ENCODE assay signal across 8 cellular contexts in the genomic region with DNA sequence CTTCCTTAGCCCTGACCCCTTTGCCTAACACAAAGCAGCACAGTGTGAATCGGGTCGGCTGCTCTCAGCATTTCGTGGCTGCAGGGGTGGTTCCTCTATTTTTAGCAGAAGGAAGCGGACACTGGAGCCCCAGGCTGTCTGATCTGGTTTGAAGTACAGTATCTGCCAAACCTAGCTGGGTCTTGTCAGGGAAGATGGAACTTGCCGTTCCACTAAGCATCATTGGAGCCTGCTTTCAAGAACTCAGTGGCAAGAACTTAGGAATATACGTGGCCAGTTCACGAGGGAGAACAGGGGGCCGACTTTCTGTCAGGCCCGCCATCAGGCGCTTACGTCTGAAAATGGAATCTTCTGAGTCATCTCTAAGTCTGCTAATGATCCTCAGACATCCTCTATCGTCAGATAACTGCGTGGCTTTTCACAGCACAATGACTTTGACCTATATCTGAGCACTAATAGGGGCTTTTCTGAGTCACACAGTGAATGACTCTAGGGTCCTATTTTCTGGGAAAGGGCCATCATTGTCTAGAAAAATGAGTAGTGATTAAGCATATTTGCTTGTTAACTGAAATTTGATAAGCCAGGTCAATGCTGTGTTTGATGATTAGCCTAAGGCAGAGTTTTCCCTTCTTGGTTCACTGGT.
A peak's percentile ranks its signal among the peaks of the same experiment; 100 is the strongest.
DNase-seq lines count a peak whose midpoint lies in the region; ATAC-seq lines count a peak whose summit lies in the region.

No MANE protein-coding gene starts in this region.

- peak; percentile 71 for ATAC-seq in GM18511 (IDR thresholded peaks at IDR 0.05; ENCODE audit: unreplicated experiment)
- ATAC-seq in HG03108 (IDR thresholded peaks at IDR 0.05; ENCODE audit: unreplicated experiment), result peak; percentile 46

- peak; percentile 43 for DNase-seq in T follicular helper cell (ENCODE audit: low read depth)
- DNase-seq in amniotic stem cell (lab: John Stamatoyannopoulos, UW), result peak; percentile 78
- peak; percentile 94 for DNase-seq in iris pigment epithelial cell (ENCODE audit: low read depth)
- peak; percentile 25 to 72 for DNase-seq in stimulated activated CD4-positive, alpha-beta T cell treated with anti-CD3 and anti-CD28 coated beads, Interleukin-4, amount 100 ng/mL, for 4 hours
- DNase-seq in COR-L47 (lab: John Stamatoyannopoulos, UW), result no peak
- DNase-seq in NCI-H345 (lab: John Stamatoyannopoulos, UW), result no peak

Comparison
In these comparisons a context has a peak if more than half of its experiments do, and no peak if none do; other contexts are left out.
1. DNase-seq: peak in T follicular helper cell (single experiment), amniotic stem cell (single experiment), iris pigment epithelial cell (single experiment) and stimulated activated CD4-positive, alpha-beta T cell treated with anti-CD3 and anti-CD28 coated beads, Interleukin-4, amount 100 ng/mL, for 4 hours (2 of 2); none in COR-L47 (single experiment) and NCI-H345 (single experiment).